In the genomic region with DNA sequence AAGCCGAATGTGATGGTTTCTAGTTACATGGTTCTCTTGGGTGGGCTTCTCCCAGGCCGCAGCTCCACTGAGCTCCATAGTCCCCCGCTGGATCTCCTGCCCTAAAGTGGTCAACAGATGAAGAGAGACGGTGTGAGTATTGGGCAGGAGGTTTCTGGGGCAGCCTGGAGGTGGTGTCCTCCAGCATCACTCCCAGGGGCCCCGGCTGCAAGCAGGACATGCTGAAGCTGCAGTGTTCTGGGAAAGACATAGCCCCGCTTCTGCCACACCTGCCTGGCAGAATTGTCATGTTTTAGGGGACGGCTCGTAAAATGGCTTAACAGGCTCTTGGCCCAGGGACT, we compare ENCODE assay signal across 15 cellular contexts. TPM values are rescaled to one million over a fixed set of nuclear protein-coding genes. Genes with fewer than 3 reads are reported as not detected.
DNase-seq lines count a peak whose midpoint lies in the region; ATAC-seq and TF ChIP-seq lines count a peak whose summit lies in the region.
"Had no signal": no experiment of that assay in that cellular context is flagged by ENCODE, and none has a peak within 500 bp of the region (broad histone marks: within the 10 kb centered on the region; RNA-seq: fewer than 3 reads in every experiment).

No MANE protein-coding gene starts in this region.

- TF ChIP-seq CTCF in MCF 10A (IDR thresholded peaks at IDR 0.05; ENCODE audit: unreplicated experiment) (no peak), upper lobe of right lung (IDR thresholded peaks at IDR 0.05) (no peak)

- H3K27me3 ChIP-seq in upper lobe of right lung: no peaks in the 10 kb centered on the region
- H3K27me3 ChIP-seq: heart right ventricle had no signal

- DNase-seq in activated naive CD4-positive, alpha-beta T cell treated with anti-CD3 and anti-CD28 coated beads, Interleukin-2, amount 50 U/mL, for 72 hours (ENCODE audit: low spot score in 2 of 2): peak in 1 of 2 donors; percentile 37
- DNase-seq in activated naive CD4-positive, alpha-beta T cell treated with anti-CD3 and anti-CD28 coated beads, Interleukin-2, amount 50 U/mL, for 16 hours: no peak
- DNase-seq in MCF 10A (ENCODE audit: unreplicated experiment) (no peak), mesenteric fat pad (ENCODE audit: low spot score) (peak; percentile 39), upper lobe of right lung (peak; percentile 29), NCI-H1694 treated with DMSO at 0.1 percent for 48 hours (lab: John Stamatoyannopoulos, UW) (no peak), AML-193 (lab: John Stamatoyannopoulos, UW) (no peak), retina (no peak)
- DNase-seq: DMS79, heart right ventricle, NCI-H1105 treated with DMSO at 0.1 percent for 48 hours, NCI-H345 had no signal

- no peak overlapping the region for H3K4me3 Mint-ChIP-seq in MCF 10A (ENCODE audit: unreplicated experiment)

- no TSS peak for BruUV-seq in MCF 10A (replicated peaks; lab: Mats Ljungman, UMichigan)

- peak overlapping the region; percentile 79 to 89 for H3K27ac Mint-ChIP-seq in activated naive CD4-positive, alpha-beta T cell treated with anti-CD3 and anti-CD28 coated beads, Interleukin-2, amount 50 U/mL, for 72 hours
- peak overlapping the region; percentile 54 for H3K27ac Mint-ChIP-seq in MCF 10A (ENCODE audit: low read depth, unreplicated experiment)

- no peak for ATAC-seq in activated naive CD4-positive, alpha-beta T cell treated with anti-CD3 and anti-CD28 coated beads, Interleukin-2, amount 50 U/mL, for 72 hours
- no peak for ATAC-seq in upper lobe of right lung

- POLR2A ChIA-PET in MCF 10A (lab: Yijun Ruan, JAX): interaction anchor here (0.9 to 6.2 kb wide), 11 partner anchors 10 to 119 kb away, joined by 3 to 50 read pairs (median 6); no protein-coding TSS in a partner anchor

- no peaks in the 10 kb centered on the region for H3K9me3 ChIP-seq in upper lobe of right lung
- H3K9me3 ChIP-seq: heart right ventricle had no signal

- peaks cover 4 to 9% of the 10 kb centered on the region in 2 donors for H3K9me3 Mint-ChIP-seq in activated naive CD4-positive, alpha-beta T cell treated with anti-CD3 and anti-CD28 coated beads, Interleukin-2, amount 50 U/mL, for 72 hours
- H3K9me3 Mint-ChIP-seq in MCF 10A (ENCODE audit: unreplicated experiment): no peaks in the 10 kb centered on the region

- H3K4me1 Mint-ChIP-seq in MCF 10A (ENCODE audit: insufficient read depth, unreplicated experiment): peaks cover 30% of the 10 kb centered on the region

- no peak overlapping the region for H3K27ac ChIP-seq in upper lobe of right lung
- H3K27ac ChIP-seq: parathyroid adenoma had no signal

- no peaks in the 10 kb centered on the region for H3K27me3 Mint-ChIP-seq in MCF 10A (ENCODE audit: insufficient read depth, unreplicated experiment)

- no peaks in the 10 kb centered on the region for H3K36me3 ChIP-seq in upper lobe of right lung
- H3K36me3 ChIP-seq: heart right ventricle had no signal

- CTCF ChIA-PET in MCF 10A (lab: Yijun Ruan, JAX): interaction anchor here (1.2 kb wide), 1 partner anchor 52 kb away, joined by 4 read pairs; no protein-coding TSS in a partner anchor

- H3K4me1 ChIP-seq in upper lobe of right lung: no peaks in the 10 kb centered on the region
- H3K4me1 ChIP-seq: parathyroid adenoma had no signal

- H3K4me3 ChIP-seq in upper lobe of right lung: no peak overlapping the region
- H3K4me3 ChIP-seq: heart right ventricle had no signal

- intact Hi-C loops in MCF 10A (cut with micrococcal nuclease): loop anchor here (2.0 kb wide), 2 partner anchors 18 to 20 kb away; no protein-coding TSS in a partner anchor
- intact Hi-C loops in upper lobe of right lung (cut with DNase I): no loop called here

- H3K36me3 Mint-ChIP-seq in activated naive CD4-positive, alpha-beta T cell treated with anti-CD3 and anti-CD28 coated beads, Interleukin-2, amount 50 U/mL, for 72 hours: peaks cover 0 to 7% of the 10 kb centered on the region in 2 donors
- H3K36me3 Mint-ChIP-seq in MCF 10A (ENCODE audit: insufficient read depth, unreplicated experiment): no peaks in the 10 kb centered on the region

RNA-seq across cellular contexts. Expression of gene CALML3, which starts 40.4 kb away (rescaled TPM):
- not detected for total RNA-seq in activated naive CD4-positive, alpha-beta T cell treated with anti-CD3 and anti-CD28 coated beads, Interleukin-2, amount 50 U/mL, for 72 hours
- 0.25 and 0.75 TPM in 2 replicates for total RNA-seq in MCF 10A (2022)
- not detected for total RNA-seq in mesenteric fat pad
- not detected for total RNA-seq in upper lobe of right lung
- total RNA-seq: heart right ventricle, lung microvascular endothelial cell, OCI-LY7 had no signal

Comparison
In these comparisons a context has a peak if more than half of its experiments do, and no peak if none do; other contexts are left out.
1. DNase-seq: peak in mesenteric fat pad (single experiment) and upper lobe of right lung (single experiment); none in activated naive CD4-positive, alpha-beta T cell treated with anti-CD3 and anti-CD28 coated beads, Interleukin-2, amount 50 U/mL, for 16 hours (single experiment), MCF 10A (single experiment), NCI-H1694 treated with DMSO at 0.1 percent for 48 hours (single experiment), AML-193 (0 of 2) and retina (single experiment).